ENCODE assay signal across 19 cellular contexts in genomic region chr11:118902336-118903203, GRCh38. TPM values are rescaled to one million over a fixed set of nuclear protein-coding genes. Genes with fewer than 3 reads are reported as not detected.
DNase-seq lines count a peak whose midpoint lies in the region; ATAC-seq, FAIRE-seq and TF ChIP-seq lines count a peak whose summit lies in the region.
"Had no signal": no experiment of that assay in that cellular context is flagged by ENCODE, and none has a peak within 500 bp of the region (broad histone marks: within the 10 kb centered on the region; RNA-seq: fewer than 3 reads in every experiment).

No MANE protein-coding gene starts in this region.

- H3K27me3 Mint-ChIP-seq in Calu3 (ENCODE audit: unreplicated experiment) (no peaks in the 10 kb centered on the region), endodermal cell (ENCODE audit: insufficient read depth) (no peaks in the 10 kb centered on the region)

- intact Hi-C loops in Calu3 (cut with micrococcal nuclease; ENCODE audit: unreplicated experiment): no loop called here
- intact Hi-C loops in esophagus muscularis mucosa (cut with DNase I): loop anchor here (5.0 kb wide), 1 partner anchor 40 kb away; no protein-coding TSS in a partner anchor
- intact Hi-C loops in pancreas (cut with DNase I): loop anchor here in 1 of 3 donors (5.0 kb wide), 1 partner anchor 40 kb away; no protein-coding TSS in a partner anchor

- no peak for TF ChIP-seq POLR2A in esophagus muscularis mucosa (IDR thresholded peaks at IDR 0.05; ENCODE audit: low read depth)

- TF ChIP-seq CTCF in BE2C (IDR thresholded peaks at IDR 0.05; ENCODE audit: low read depth, low read length) (no peak), Calu3 (IDR thresholded peaks at IDR 0.05; ENCODE audit: unreplicated experiment) (no peak), esophagus muscularis mucosa (IDR thresholded peaks at IDR 0.05) (no peak), pancreas (IDR thresholded peaks at IDR 0.05) (no peak), endodermal cell (conservative IDR thresholded peaks at IDR 0.05) (no peak)

- no peak overlapping the region for H3K9ac ChIP-seq in endodermal cell (ENCODE audit: extremely low read depth, low read length, poor library complexity, severe bottlenecking)

- CTCF ChIA-PET in Calu3 (lab: Charles Lee): no interaction called here

- H3K36me3 ChIP-seq in BE2C (peaks cover 43% of the 10 kb centered on the region), esophagus muscularis mucosa (peaks cover 43 to 100% (median 94%) of the 10 kb centered on the region in 4 donors), pancreas (peaks cover 0 to 50% (median 28%) of the 10 kb centered on the region in 3 donors), endodermal cell (ENCODE audit: control insufficient read depth, insufficient read depth, low read length) (peaks cover 44% of the 10 kb centered on the region)

- H3K27ac Mint-ChIP-seq in Calu3 (ENCODE audit: unreplicated experiment) (peak overlapping the region; percentile 69), endodermal cell (no peak overlapping the region)
- H3K27ac Mint-ChIP-seq: CD14-positive monocyte had no signal

- DNase-seq in BE2C (peak; percentile 9), Calu3 (no peak), esophagus muscularis mucosa (ENCODE audit: extremely low spot score) (no peak), pancreas (peak in 4 of 6 donors; percentile 11 to 78 (median 42)), endodermal cell (no peak), NCI-H1048 (lab: John Stamatoyannopoulos, UW) (no peak), GM19240 (ENCODE audit: insufficient read length, low spot score) (no peak), epidermal melanocyte (ENCODE audit: insufficient read length, low spot score) (no peak)
- DNase-seq: DMS53, NCI-H1436, NCI-H2029 treated with DMSO at 0.1 percent for 48 hours, NCI-H2171 treated with DMSO at 0.1 percent for 48 hours, NCI-H748 treated with DMSO at 0.1 percent for 48 hours, PC-9 had no signal

- H3K36me3 Mint-ChIP-seq in Calu3 (ENCODE audit: insufficient read depth, unreplicated experiment): peaks cover 58% of the 10 kb centered on the region
- peaks cover 55% of the 10 kb centered on the region for H3K36me3 Mint-ChIP-seq in endodermal cell (ENCODE audit: low read depth)

- H3K9me3 Mint-ChIP-seq in Calu3 (ENCODE audit: low read depth, unreplicated experiment) (no peaks in the 10 kb centered on the region), endodermal cell (no peaks in the 10 kb centered on the region)

- H3K4me3 Mint-ChIP-seq in Calu3 (ENCODE audit: low read depth, unreplicated experiment) (no peak overlapping the region), endodermal cell (no peak overlapping the region)
- H3K4me3 Mint-ChIP-seq: CD14-positive monocyte had no signal

- H3K27ac ChIP-seq in esophagus muscularis mucosa (replicated peaks in 1 of 4) (peak overlapping the region in 3 of 4 donors; percentile 13 to 56 (median 55)), pancreas (no peak overlapping the region), endodermal cell (ENCODE audit: low read depth, low read length) (no peak overlapping the region)
- H3K27ac ChIP-seq: PC-9 had no signal

- H3K4me1 Mint-ChIP-seq in Calu3 (ENCODE audit: low read depth, unreplicated experiment) (peaks cover 25% of the 10 kb centered on the region), endodermal cell (peaks cover 9% of the 10 kb centered on the region)
- H3K4me1 Mint-ChIP-seq: CD14-positive monocyte had no signal

- H3K4me3 ChIP-seq in BE2C (ENCODE audit: low read depth, low read length) (no peak overlapping the region), esophagus muscularis mucosa (no peak overlapping the region), pancreas (no peak overlapping the region), endodermal cell (ENCODE audit: low read length) (no peak overlapping the region)
- H3K4me3 ChIP-seq: HAP-1, K562, PC-9 had no signal

- no TSS peak for BruUV-seq in Calu3 (replicated peaks; lab: Mats Ljungman, UMichigan)

- no peak for ATAC-seq in pancreas
- ATAC-seq: K562 had no signal

- 83% methylated on average over 12 of the region's 37 CpGs for WGBS in esophagus muscularis mucosa
- 90 to 91% methylated on average over 36 to 37 of the region's 37 CpGs for WGBS in pancreas, 2 donors
- WGBS in endodermal cell (ENCODE audit: insufficient coverage in 1 of 2, insufficient read length in 1 of 2), 2 experiments: 95 to 96% methylated on average over 4 to 35 of the region's 37 CpGs

- FAIRE-seq in pancreas (lab: Jason Lieb, UNC): no peak
- FAIRE-seq: GM19239, K562 had no signal

- no peaks in the 10 kb centered on the region for H3K27me3 ChIP-seq in BE2C
- peaks cover 0 to 3% (median 0%) of the 10 kb centered on the region in 4 donors for H3K27me3 ChIP-seq in esophagus muscularis mucosa
- no peaks in the 10 kb centered on the region for H3K27me3 ChIP-seq in pancreas
- H3K27me3 ChIP-seq in endodermal cell (ENCODE audit: control insufficient read depth, insufficient read depth, low read length, poor library complexity, severe bottlenecking): no peaks in the 10 kb centered on the region

- no peak for TF ChIP-seq EP300 in esophagus muscularis mucosa (IDR thresholded peaks at IDR 0.05)

- peaks cover 6% of the 10 kb centered on the region for H3K4me1 ChIP-seq in BE2C
- H3K4me1 ChIP-seq in esophagus muscularis mucosa: peaks cover 6 to 54% (median 35%) of the 10 kb centered on the region in 4 donors
- peaks cover 0 to 4% (median 0%) of the 10 kb centered on the region in 3 donors for H3K4me1 ChIP-seq in pancreas
- H3K4me1 ChIP-seq in endodermal cell (ENCODE audit: control insufficient read depth, insufficient read depth, low read length): no peaks in the 10 kb centered on the region

- no peaks in the 10 kb centered on the region for H3K9me3 ChIP-seq in BE2C
- no peaks in the 10 kb centered on the region for H3K9me3 ChIP-seq in esophagus muscularis mucosa
- no peaks in the 10 kb centered on the region for H3K9me3 ChIP-seq in pancreas
- no peaks in the 10 kb centered on the region for H3K9me3 ChIP-seq in endodermal cell (ENCODE audit: control insufficient read depth, low read length)
- H3K9me3 ChIP-seq: HAP-1 had no signal

RNA-seq across cellular contexts. Expression of gene CXCR5, which starts 18.9 kb away (rescaled TPM):
- not detected for polyA plus RNA-seq in BE2C (2012; ENCODE audit: insufficient read depth, insufficient read length, low read depth)
- total RNA-seq in Calu3 (2022) (not detected in 2 replicates), esophagus muscularis mucosa (under 1 TPM in 1 of 4 donors, not detected in 3; 0.17 TPM), pancreas (under 1 TPM; 0.06 to 0.20 (median 0.12) TPM), endodermal cell (under 1 TPM in 1 of 2 donors, not detected in 1; 0.07 TPM)
- polyA plus RNA-seq in pancreas: under 1 TPM; 0.11 to 0.19 TPM
- polyA plus RNA-seq in endodermal cell (2013, experiment 1 of 2): not detected
- polyA plus RNA-seq in endodermal cell (2013, experiment 2 of 2): not detected
- total RNA-seq: K562, PC-9 had no signal

RNA-seq across cellular contexts. Expression of gene BCL9L, which starts 23.2 kb away (rescaled TPM):
- 104 TPM for polyA plus RNA-seq in BE2C (2012; ENCODE audit: insufficient read depth, insufficient read length, low read depth)
- 57.9 and 68.4 TPM in 2 replicates for total RNA-seq in Calu3 (2022)
- total RNA-seq in esophagus muscularis mucosa: 10 to 100 TPM; 19.1 to 66.2 (median 42.7) TPM
- total RNA-seq in pancreas: 10 to 100 TPM; 15.2 to 40.8 (median 23.3) TPM
- 10 to 100 TPM in 1 of 2 donors, 1 to 10 TPM in 1; 6.5 to 31.4 TPM for polyA plus RNA-seq in pancreas
- total RNA-seq in endodermal cell: 10 to 100 TPM; 73.9 to 77.3 TPM
- polyA plus RNA-seq in endodermal cell (2013, experiment 1 of 2): 24.3 TPM
- 23.6 TPM for polyA plus RNA-seq in endodermal cell (2013, experiment 2 of 2)

RNA-seq across cellular contexts. Expression of gene UPK2, which starts 53.5 kb away (rescaled TPM):
- 0.94 TPM for polyA plus RNA-seq in BE2C (2012; ENCODE audit: insufficient read depth, insufficient read length, low read depth)
- total RNA-seq in Calu3 (2022) (3.5 and 5.2 TPM in 2 replicates), esophagus muscularis mucosa (not detected), pancreas (under 1 TPM in 1 of 6 donors, not detected in 5; 0.16 TPM), endodermal cell (under 1 TPM in 1 of 2 donors, not detected in 1; 0.38 TPM)
- polyA plus RNA-seq in pancreas: under 1 TPM; 0.09 to 0.19 TPM
- polyA plus RNA-seq in endodermal cell (2013, experiment 1 of 2): 0.36 TPM
- 0.54 TPM for polyA plus RNA-seq in endodermal cell (2013, experiment 2 of 2)
- total RNA-seq: K562, NCI-H460 had no signal
- polyA plus RNA-seq: CD14-positive monocyte, K562 had no signal

Comparison
In these comparisons a context has a peak if more than half of its experiments do, and no peak if none do; other contexts are left out.
1. DNase-seq: peak in BE2C (single experiment) and pancreas (4 of 6); none in Calu3 (single experiment), esophagus muscularis mucosa (single experiment), endodermal cell (single experiment), NCI-H1048 (single experiment), GM19240 (single experiment) and epidermal melanocyte (single experiment).
2. H3K27ac ChIP-seq: peak in esophagus muscularis mucosa (3 of 4); none in pancreas (0 of 4) and endodermal cell (single experiment).